Comparison of ENCODE assay signal across 8 cellular contexts in the genomic region with DNA sequence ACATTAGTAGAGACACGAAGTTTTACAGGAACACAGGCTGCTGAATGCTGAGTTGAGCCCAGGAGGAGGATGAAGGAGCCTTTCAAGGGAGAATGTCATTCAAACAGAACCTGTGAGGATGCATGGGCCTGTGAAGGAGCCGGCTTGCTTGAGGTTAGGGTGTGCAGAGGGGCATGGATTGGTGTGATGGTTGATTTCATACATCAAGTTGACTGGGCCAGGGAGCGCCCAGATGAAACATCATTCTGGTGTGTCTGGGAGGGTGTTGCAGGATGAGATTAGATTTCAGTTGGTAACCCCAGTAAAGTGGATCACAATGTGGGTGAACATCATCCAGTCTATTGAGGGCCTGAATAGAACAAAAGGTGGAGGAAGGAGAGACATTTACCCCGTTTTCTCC.
"Had no signal": no experiment of that assay in that cellular context is flagged by ENCODE, and none has a peak within 500 bp of the region (broad histone marks: within the 10 kb centered on the region; RNA-seq: fewer than 3 reads in every experiment).

No MANE protein-coding gene starts in this region.

- H3K27ac Mint-ChIP-seq: H9 had no signal

- DNase-seq: GM23248, GOT3, H9, HCEC 1CT, IMR-90, KBM-7 had no signal

- H3K9me3 Mint-ChIP-seq: H9 had no signal

- H3K27ac ChIP-seq: GM23248 had no signal

- FAIRE-seq: H54, HTR-8/SVneo had no signal

- H2AFZ ChIP-seq: GM23248 had no signal

- H3K4me3 Mint-ChIP-seq: H9 had no signal

- H3K9ac ChIP-seq: GM23248 had no signal

- H3K4me3 ChIP-seq: GM23248 had no signal
